ENCODE assay signal across 20 cellular contexts in the genomic region with DNA sequence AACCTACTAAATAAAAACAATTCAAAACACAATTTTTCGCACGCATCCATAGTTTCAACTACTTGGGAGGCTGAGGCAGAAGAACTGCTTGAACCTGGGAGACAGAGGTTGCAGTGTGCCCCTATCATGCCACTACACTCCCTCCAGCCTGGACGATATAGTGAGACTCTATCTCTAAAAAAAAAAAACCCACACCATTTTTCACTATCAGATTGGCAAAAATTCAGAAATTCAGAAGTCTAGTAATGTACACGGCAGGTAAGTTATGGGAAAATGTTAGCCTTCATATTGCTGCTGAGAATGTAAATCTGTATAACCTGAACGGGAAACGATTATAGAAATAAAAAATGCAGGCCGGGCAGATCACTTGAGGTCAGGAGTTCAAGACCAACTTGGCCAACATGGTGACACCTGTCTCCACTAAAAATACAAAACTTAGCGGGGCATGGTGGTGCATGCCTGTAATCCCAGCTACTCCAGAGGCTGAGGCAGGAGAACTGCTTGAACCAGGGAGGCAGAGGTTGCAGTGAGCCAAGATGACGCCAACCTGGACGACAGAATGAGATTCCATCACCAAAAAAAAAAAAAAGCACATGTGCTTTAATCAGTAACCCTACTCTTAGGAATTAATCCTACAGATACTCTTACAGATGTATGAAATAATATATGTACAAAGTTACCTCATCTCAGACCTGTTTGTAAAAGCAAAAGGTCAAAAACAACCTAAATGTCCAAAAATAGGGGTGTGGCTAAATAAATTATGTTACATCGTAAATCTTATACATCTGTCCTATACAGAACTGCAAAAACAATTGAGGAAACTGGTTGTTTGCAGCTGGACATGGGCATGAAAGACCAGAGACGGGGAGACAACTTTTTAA. TPM values are rescaled to one million over a fixed set of nuclear protein-coding genes. Genes with fewer than 3 reads are reported as not detected.
DNase-seq lines count a peak whose midpoint lies in the region; ATAC-seq and TF ChIP-seq lines count a peak whose summit lies in the region.
"Had no signal": no experiment of that assay in that cellular context is flagged by ENCODE, and none has a peak within 500 bp of the region (broad histone marks: within the 10 kb centered on the region; RNA-seq: fewer than 3 reads in every experiment).

No MANE protein-coding gene starts in this region.

- intact Hi-C loops in psoas muscle (cut with DNase I) = no loop called here

- no peaks in the 10 kb centered on the region for H3K9me3 ChIP-seq in psoas muscle
- H3K9me3 ChIP-seq: A549, MG63, SJSA1 had no signal

- TF ChIP-seq POLR2A in erythroblast (IDR thresholded peaks at IDR 0.05; ENCODE audit: low read length) = no peak

- TF ChIP-seq CTCF in psoas muscle (IDR thresholded peaks at IDR 0.05) = no peak

- ATAC-seq in activated naive CD8-positive, alpha-beta T cell treated with anti-CD3 and anti-CD28 coated beads, Interleukin-2, amount 50 U/mL, for 24 hours = no peak
- ATAC-seq in psoas muscle (peak in 2 of 4 donors; percentile 37 to 44), GM19467 (IDR thresholded peaks at IDR 0.05; ENCODE audit: unreplicated experiment) (no peak)
- ATAC-seq: A549, Panc1 had no signal

- no peak overlapping the region for H3K4me3 ChIP-seq in psoas muscle
- H3K4me3 ChIP-seq: A549, BLaER1, MG63, SJSA1 had no signal

- POLR2A ChIA-PET in HEK293T (lab: Yijun Ruan, JAX) = no interaction called here

- peak overlapping the region; percentile 28 for H3K27ac Mint-ChIP-seq in activated naive CD8-positive, alpha-beta T cell
- H3K27ac Mint-ChIP-seq in activated naive CD8-positive, alpha-beta T cell treated with anti-CD3 and anti-CD28 coated beads, Interleukin-2, amount 50 U/mL, for 24 hours = no peak overlapping the region

- H3K36me3 ChIP-seq in psoas muscle (ENCODE audit: insufficient read depth in 1 of 2, low read depth in 1 of 2) = no peaks in the 10 kb centered on the region
- H3K36me3 ChIP-seq: MG63, SJSA1 had no signal

- H3K4me1 Mint-ChIP-seq in activated naive CD8-positive, alpha-beta T cell (ENCODE audit: low read depth) = peaks cover 75% of the 10 kb centered on the region
- peaks cover 76% of the 10 kb centered on the region for H3K4me1 Mint-ChIP-seq in activated naive CD8-positive, alpha-beta T cell treated with anti-CD3 and anti-CD28 coated beads, Interleukin-2, amount 50 U/mL, for 24 hours

- H3K27me3 ChIP-seq in psoas muscle (ENCODE audit: insufficient read depth in 3 of 3, low read length in 2 of 3) = no peaks in the 10 kb centered on the region
- H3K27me3 ChIP-seq: BLaER1, MG63, SJSA1 had no signal

- no peaks in the 10 kb centered on the region for H3K36me3 Mint-ChIP-seq in activated naive CD8-positive, alpha-beta T cell
- peaks cover 7% of the 10 kb centered on the region for H3K36me3 Mint-ChIP-seq in activated naive CD8-positive, alpha-beta T cell treated with anti-CD3 and anti-CD28 coated beads, Interleukin-2, amount 50 U/mL, for 24 hours (ENCODE audit: low read depth)

- H3K4me1 ChIP-seq in psoas muscle = peaks cover 59% of the 10 kb centered on the region
- H3K4me1 ChIP-seq: SJSA1 had no signal

- H3K4me3 Mint-ChIP-seq in activated naive CD8-positive, alpha-beta T cell = no peak overlapping the region
- no peak overlapping the region for H3K4me3 Mint-ChIP-seq in activated naive CD8-positive, alpha-beta T cell treated with anti-CD3 and anti-CD28 coated beads, Interleukin-2, amount 50 U/mL, for 24 hours

- H3K27me3 Mint-ChIP-seq in activated naive CD8-positive, alpha-beta T cell = no peaks in the 10 kb centered on the region
- H3K27me3 Mint-ChIP-seq in activated naive CD8-positive, alpha-beta T cell treated with anti-CD3 and anti-CD28 coated beads, Interleukin-2, amount 50 U/mL, for 24 hours = no peaks in the 10 kb centered on the region

- CTCF ChIA-PET in HEK293T (lab: Yijun Ruan, JAX) = interaction anchor here (0.6 kb wide), 1 partner anchor 1145 kb away, joined by 3 read pairs; no protein-coding TSS in a partner anchor

- H3K27ac ChIP-seq in psoas muscle = peak overlapping the region; percentile 40
- H3K27ac ChIP-seq: A549, BLaER1, SJSA1 had no signal

- H3K9me3 Mint-ChIP-seq in activated naive CD8-positive, alpha-beta T cell (ENCODE audit: low read depth) = no peaks in the 10 kb centered on the region
- no peaks in the 10 kb centered on the region for H3K9me3 Mint-ChIP-seq in activated naive CD8-positive, alpha-beta T cell treated with anti-CD3 and anti-CD28 coated beads, Interleukin-2, amount 50 U/mL, for 24 hours

- no peak for DNase-seq in activated naive CD8-positive, alpha-beta T cell treated with anti-CD3 and anti-CD28 coated beads, Interleukin-2, amount 50 U/mL, for 24 hours
- DNase-seq in HEK293T (ENCODE audit: extremely low spot score) (no peak), erythroblast (lab: John Stamatoyannopoulos, UW) (peak; percentile 17 to 56), psoas muscle (no peak), OCI-M2 (lab: John Stamatoyannopoulos, UW; ENCODE audit: unreplicated experiment) (no peak), HK-2 (ENCODE audit: unreplicated experiment) (no peak)
- DNase-seq: DMS79 treated with DMSO at 0.1 percent for 48 hours, IMR-90, Karpas-422, MG63, NCI-H1048, NCI-H1930, NCI-H345, NCI-H524 treated with DMSO at 0.1 percent for 48 hours had no signal

- 53 to 68% (median 55%) methylated on average over 12 of the region's 12 CpGs for WGBS in psoas muscle, 3 donors

TF ChIP-seq in HEK293T, 16 proteins besides CTCF, POLR2A, EP300 and RAD21:
- TF ChIP-seq ELF4 (IDR thresholded peaks at IDR 0.05) (no peak), NFRKB (IDR thresholded peaks at IDR 0.05) (no peak), SUZ12 (IDR thresholded peaks at IDR 0.05) (no peak), ARNT (IDR thresholded peaks at IDR 0.05) (no peak), L3MBTL2 (conservative IDR thresholded peaks at IDR 0.05) (no peak), TARDBP (IDR thresholded peaks at IDR 0.05) (no peak), FOXM1 (IDR thresholded peaks at IDR 0.05; ENCODE audit: borderline replicate concordance) (no peak), BHLHE40 (IDR thresholded peaks at IDR 0.05; ENCODE audit: borderline replicate concordance) (no peak), HDGF (IDR thresholded peaks at IDR 0.05; ENCODE audit: borderline replicate concordance) (no peak), FOXA1 (IDR thresholded peaks at IDR 0.05) (no peak), CTBP1 (IDR thresholded peaks at IDR 0.05; ENCODE audit: borderline replicate concordance) (no peak), SP1 (IDR thresholded peaks at IDR 0.05) (no peak), ZNF384 (IDR thresholded peaks at IDR 0.05) (peak; percentile 56), FOXK2 (IDR thresholded peaks at IDR 0.05) (no peak), LEF1 (IDR thresholded peaks at IDR 0.05; ENCODE audit: borderline replicate concordance) (no peak)
- TF ChIP-seq, protein P1, sequence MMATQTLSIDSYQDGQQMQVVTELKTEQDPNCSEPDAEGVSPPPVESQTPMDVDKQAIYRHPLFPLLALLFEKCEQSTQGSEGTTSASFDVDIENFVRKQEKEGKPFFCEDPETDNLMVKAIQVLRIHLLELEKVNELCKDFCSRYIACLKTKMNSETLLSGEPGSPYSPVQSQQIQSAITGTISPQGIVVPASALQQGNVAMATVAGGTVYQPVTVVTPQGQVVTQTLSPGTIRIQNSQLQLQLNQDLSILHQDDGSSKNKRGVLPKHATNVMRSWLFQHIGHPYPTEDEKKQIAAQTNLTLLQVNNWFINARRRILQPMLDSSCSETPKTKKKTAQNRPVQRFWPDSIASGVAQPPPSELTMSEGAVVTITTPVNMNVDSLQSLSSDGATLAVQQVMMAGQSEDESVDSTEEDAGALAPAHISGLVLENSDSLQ (IDR thresholded peaks at IDR 0.05) = peak; percentile 73

RNA-seq across cellular contexts. Expression of a gene that starts 37.9 kb away (rescaled TPM):
- total RNA-seq in psoas muscle = 10 to 100 TPM; 12.8 to 16.0 (median 14.6) TPM
- 10 to 100 TPM in 1 of 3 donors, 1 to 10 TPM in 2; 2.9 to 13.7 (median 8.8) TPM for polyA plus RNA-seq in psoas muscle

RNA-seq across cellular contexts. Expression of a gene that starts 38.3 kb away (rescaled TPM):
- total RNA-seq in psoas muscle = 10 to 100 TPM; 21.1 to 39.5 (median 28.9) TPM
- polyA plus RNA-seq in psoas muscle = 10 to 100 TPM; 17.9 to 49.5 (median 34.0) TPM

Comparison
In these comparisons a context has a peak if more than half of its experiments do, and no peak if none do; other contexts are left out.
1. DNase-seq: peak in erythroblast (2 of 2); none in activated naive CD8-positive, alpha-beta T cell treated with anti-CD3 and anti-CD28 coated beads, Interleukin-2, amount 50 U/mL, for 24 hours (single experiment), HEK293T (single experiment), psoas muscle (0 of 2), OCI-M2 (single experiment) and HK-2 (single experiment).